ENCODE assay signal across 8 cellular contexts in genomic region chr2:144332356-144333143, GRCh38.
DNase-seq lines count a peak whose midpoint lies in the region; ATAC-seq and TF ChIP-seq lines count a peak whose summit lies in the region.

No MANE protein-coding gene starts in this region.

- no TSS peak for BruUV-seq in Panc1 (replicated peaks; lab: Mats Ljungman, UMichigan)

- no peaks in the 10 kb centered on the region for H3K36me3 ChIP-seq in DND-41 (ENCODE audit: insufficient read depth, low read length)
- H3K36me3 ChIP-seq in Panc1 (ENCODE audit: control insufficient read depth, insufficient read depth, low read length): no peaks in the 10 kb centered on the region; the same call in 1 of the 2 replicates
- H3K36me3 ChIP-seq in naive thymus-derived CD4-positive, alpha-beta T cell (ENCODE audit: control insufficient read depth in 2 of 3, insufficient read depth in 3 of 3, low read length in 3 of 3): peaks cover 0 to 4% (median 0%) of the 10 kb centered on the region in 3 experiments

- peak overlapping the region; percentile 94 for H3K27ac ChIP-seq in DND-41 (ENCODE audit: low read length)
- H3K27ac ChIP-seq in Panc1 (ENCODE audit: low read length): peak overlapping the region; percentile 51
- H3K27ac ChIP-seq in naive thymus-derived CD4-positive, alpha-beta T cell (ENCODE audit: low read depth, low read length): peak overlapping the region; percentile 64

- H3K4me1 Mint-ChIP-seq in naive thymus-derived CD4-positive, alpha-beta T cell: peaks cover 7 to 31% (median 13%) of the 10 kb centered on the region in 7 donors
- H3K4me1 Mint-ChIP-seq in stimulated activated memory B cell treated with anti-CD40 and anti-IgM and Interleukin-4, amounts not matched to agents 10 μg/mL and 1 μg/mL and 100 μg/mL, for 72 hours: peaks cover 29% of the 10 kb centered on the region

- H3K27me3 ChIP-seq in DND-41 (ENCODE audit: insufficient read depth, low read length, poor library complexity) (no peaks in the 10 kb centered on the region), Panc1 (ENCODE audit: control insufficient read depth, insufficient read depth, low read length) (no peaks in the 10 kb centered on the region)
- H3K27me3 ChIP-seq in naive thymus-derived CD4-positive, alpha-beta T cell (ENCODE audit: control insufficient read depth in 2 of 2, insufficient read depth in 2 of 2, low read length in 2 of 2): no peaks in the 10 kb centered on the region

- CTCF ChIA-PET in Panc1 (lab: Charles Lee): no interaction called here
- CTCF ChIA-PET in naive thymus-derived CD4-positive, alpha-beta T cell (lab: Charles Lee): no interaction called here

- H2AFZ ChIP-seq in DND-41 (ENCODE audit: low read depth, low read length): peak overlapping the region; percentile 82

- H3K4me3 Mint-ChIP-seq in naive thymus-derived CD4-positive, alpha-beta T cell: peak overlapping the region; percentile 91 to 96 (median 93)
- H3K4me3 Mint-ChIP-seq in stimulated activated memory B cell treated with anti-CD40 and anti-IgM and Interleukin-4, amounts not matched to agents 10 μg/mL and 1 μg/mL and 100 μg/mL, for 72 hours: peak overlapping the region; percentile 85

- in situ Hi-C loops in KBM-7 (cut with MboI; ENCODE audit: low pct_unique_long_range_greater_than_20kb, low sequenced_read_pairs): no loop called here
- in situ Hi-C loops in Panc1 (cut with HindIII; ENCODE audit: low pct_unique_long_range_greater_than_20kb, low sequenced_read_pairs): no loop called here

- ATAC-seq in DND-41 (ENCODE audit: insufficient read depth, low read depth): peak; percentile 86
- peak; percentile 94 for ATAC-seq in GM21737 (IDR thresholded peaks at IDR 0.05; ENCODE audit: unreplicated experiment)
- ATAC-seq in Panc1: peak; percentile 98
- ATAC-seq in naive thymus-derived CD4-positive, alpha-beta T cell: peak; percentile 95
- ATAC-seq in stimulated activated memory B cell treated with anti-CD40 and anti-IgM and Interleukin-4, amounts not matched to agents 10 μg/mL and 1 μg/mL and 100 μg/mL, for 72 hours: peak; percentile 97

- TF ChIP-seq CTCF in DND-41 (IDR thresholded peaks at IDR 0.05; ENCODE audit: borderline replicate concordance, extremely low read depth, low read length, poor library complexity, severe bottlenecking): no peak
- TF ChIP-seq CTCF in Panc1 (IDR thresholded peaks at IDR 0.05): no peak

- intact Hi-C loops in Panc1 (cut with micrococcal nuclease; ENCODE audit: unreplicated experiment): no loop called here
- intact Hi-C loops in naive thymus-derived CD4-positive, alpha-beta T cell (cut with micrococcal nuclease): loop anchor here (1.0 to 5.0 kb wide), 9 partner anchors 65 to 1205 kb away; partner anchors contain the start of gene ARHGAP15 (in 2 of the 2)

- peak overlapping the region; percentile 72 for H3K4me2 ChIP-seq in DND-41 (ENCODE audit: insufficient read depth, low read length)

- H3K4me3 ChIP-seq in DND-41 (ENCODE audit: low read depth in 1 of 2, low read length in 2 of 2) (peak overlapping the region; percentile 11 to 80; a peak in 3 of 4 replicates), Panc1 (ENCODE audit: low read depth in 2 of 2, low read length in 2 of 2) (peak overlapping the region; percentile 76 to 84)
- peak overlapping the region; percentile 75 for H3K4me3 ChIP-seq in naive thymus-derived CD4-positive, alpha-beta T cell (ENCODE audit: low read length)

- DNase-seq in DND-41 (peak; percentile 87), KBM-7 (peak; percentile 91), Panc1 (ENCODE audit: low read depth, low spot score) (no peak), activated T-helper 1 cell treated with Interleukin-2 at 50 U/mL for 16 hours (ENCODE audit: low read depth) (peak; percentile 87), fibroblast of gingiva (ENCODE audit: low read depth) (peak; percentile 88)
- peak; percentile 65 to 97 (median 85) for DNase-seq in naive thymus-derived CD4-positive, alpha-beta T cell

- H3K27me3 Mint-ChIP-seq in naive thymus-derived CD4-positive, alpha-beta T cell: peaks cover 0 to 6% (median 0%) of the 10 kb centered on the region in 5 donors
- H3K27me3 Mint-ChIP-seq in stimulated activated memory B cell treated with anti-CD40 and anti-IgM and Interleukin-4, amounts not matched to agents 10 μg/mL and 1 μg/mL and 100 μg/mL, for 72 hours: no peaks in the 10 kb centered on the region

- H3K4me1 ChIP-seq in DND-41 (ENCODE audit: insufficient read depth, low read length) (peaks cover 28% of the 10 kb centered on the region), Panc1 (ENCODE audit: control insufficient read depth, insufficient read depth, low read length) (peaks cover 12% of the 10 kb centered on the region)
- H3K4me1 ChIP-seq in naive thymus-derived CD4-positive, alpha-beta T cell (ENCODE audit: control insufficient read depth in 2 of 2, insufficient read depth in 2 of 2, low read length in 2 of 2): peaks cover 5 to 26% of the 10 kb centered on the region in 2 donors

- H3K9me3 ChIP-seq in DND-41 (ENCODE audit: insufficient read depth, low read length, severe bottlenecking) (no peaks in the 10 kb centered on the region), Panc1 (ENCODE audit: control insufficient read depth, insufficient read depth, low read depth, low read length) (no peaks in the 10 kb centered on the region)
- H3K9me3 ChIP-seq in naive thymus-derived CD4-positive, alpha-beta T cell (ENCODE audit: control insufficient read depth in 2 of 3, low read length in 3 of 3): no peaks in the 10 kb centered on the region

- H3K9me3 Mint-ChIP-seq in naive thymus-derived CD4-positive, alpha-beta T cell: peaks cover 0 to 4% (median 0%) of the 10 kb centered on the region in 11 donors
- no peaks in the 10 kb centered on the region for H3K9me3 Mint-ChIP-seq in stimulated activated memory B cell treated with anti-CD40 and anti-IgM and Interleukin-4, amounts not matched to agents 10 μg/mL and 1 μg/mL and 100 μg/mL, for 72 hours

- H3K36me3 Mint-ChIP-seq in naive thymus-derived CD4-positive, alpha-beta T cell: peaks cover 0 to 4% (median 0%) of the 10 kb centered on the region in 5 donors
- no peaks in the 10 kb centered on the region for H3K36me3 Mint-ChIP-seq in stimulated activated memory B cell treated with anti-CD40 and anti-IgM and Interleukin-4, amounts not matched to agents 10 μg/mL and 1 μg/mL and 100 μg/mL, for 72 hours

- peaks cover 3% of the 10 kb centered on the region; the same call in 1 of the 2 replicates for H3K79me2 ChIP-seq in DND-41 (ENCODE audit: insufficient read depth, low read length)

- H3K9ac ChIP-seq in DND-41 (ENCODE audit: low read depth, low read length): peak overlapping the region; percentile 89

- H3K27ac Mint-ChIP-seq in naive thymus-derived CD4-positive, alpha-beta T cell: peak overlapping the region; percentile 54 to 91 (median 87)
- peak overlapping the region; percentile 84 for H3K27ac Mint-ChIP-seq in stimulated activated memory B cell treated with anti-CD40 and anti-IgM and Interleukin-4, amounts not matched to agents 10 μg/mL and 1 μg/mL and 100 μg/mL, for 72 hours

- H4K20me1 ChIP-seq in DND-41 (ENCODE audit: insufficient read depth, low read length): no peaks in the 10 kb centered on the region

- POLR2A ChIA-PET in Panc1 (lab: Charles Lee): no interaction called here
- POLR2A ChIA-PET in naive thymus-derived CD4-positive, alpha-beta T cell (lab: Charles Lee): interaction anchor here (0.8 kb wide), 1 partner anchor 10 kb away, joined by 3 read pairs; no protein-coding TSS in a partner anchor
